Comparison of ENCODE assay signal across 1 cellular context in the genomic region with DNA sequence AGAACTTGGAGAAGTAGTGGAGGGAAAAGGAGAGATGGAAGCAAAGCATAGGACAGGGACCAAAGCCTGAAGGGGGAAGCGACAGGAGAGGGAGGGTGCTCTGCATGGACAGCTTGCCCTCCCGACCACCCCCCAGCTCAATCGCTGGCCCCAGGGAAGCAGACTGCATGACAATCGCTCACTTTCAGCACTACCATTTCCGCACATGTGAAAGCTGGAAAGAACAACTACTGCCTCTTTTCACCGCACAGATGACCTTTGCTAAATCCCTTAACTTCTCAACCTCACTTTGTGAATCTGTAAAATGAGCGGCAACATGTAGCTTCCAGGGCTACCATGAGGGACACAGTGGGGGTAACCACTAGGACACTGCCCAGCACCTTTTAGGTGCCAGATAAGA.
TF ChIP-seq lines count a peak whose summit lies in the region.

No MANE protein-coding gene starts in this region.

TF ChIP-seq in IMR-90, 13 proteins besides CTCF, POLR2A, EP300 and RAD21 (continued from another document):
- TF ChIP-seq, protein P1, sequence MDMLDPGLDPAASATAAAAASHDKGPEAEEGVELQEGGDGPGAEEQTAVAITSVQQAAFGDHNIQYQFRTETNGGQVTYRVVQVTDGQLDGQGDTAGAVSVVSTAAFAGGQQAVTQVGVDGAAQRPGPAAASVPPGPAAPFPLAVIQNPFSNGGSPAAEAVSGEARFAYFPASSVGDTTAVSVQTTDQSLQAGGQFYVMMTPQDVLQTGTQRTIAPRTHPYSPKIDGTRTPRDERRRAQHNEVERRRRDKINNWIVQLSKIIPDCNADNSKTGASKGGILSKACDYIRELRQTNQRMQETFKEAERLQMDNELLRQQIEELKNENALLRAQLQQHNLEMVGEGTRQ (IDR thresholded peaks at IDR 0.05; ENCODE audit: low read depth, low read length) = no peak
- TF ChIP-seq MAZ (IDR thresholded peaks at IDR 0.05; ENCODE audit: borderline replicate concordance, low read depth, low read length) (no peak), ELK1 (IDR thresholded peaks at IDR 0.05; ENCODE audit: borderline replicate concordance, low read depth, low read length) (no peak), CHD1 (IDR thresholded peaks at IDR 0.05; ENCODE audit: low read depth, low read length) (no peak), BHLHE40 (IDR thresholded peaks at IDR 0.05; ENCODE audit: low read depth, low read length) (no peak)
